ENCODE assay signal across 30 cellular contexts in genomic region chr20:40758790-40759189, GRCh38.
"Had no signal": no experiment of that assay in that cellular context is flagged by ENCODE, and none has a peak within 500 bp of the region (broad histone marks: within the 10 kb centered on the region; RNA-seq: fewer than 3 reads in every experiment).

No MANE protein-coding gene starts in this region.

- H3K4me1 ChIP-seq: adrenal gland, body of pancreas, foreskin keratinocyte, gastrocnemius medialis had no signal

- H3K9me3 ChIP-seq: adrenal gland, body of pancreas, esophagus muscularis mucosa, gastrocnemius medialis, heart left ventricle had no signal

- H3K9me3 Mint-ChIP-seq: activated B cell treated with CpG ODN at 0.5 μM for 24 hours; activated CD8-positive, alpha-beta T cell treated with anti-CD3 and anti-CD28 coated beads for 36 hours; activated naive CD4-positive, alpha-beta T cell treated with anti-CD3 and anti-CD28 coated beads, Interleukin-2, amount 10 ng/mL, durations not matched to agents 7 days and 5 days; activated naive CD4-positive, alpha-beta T cell treated with anti-CD3 and anti-CD28 coated beads, Interleukin-2, amount 50 U/mL, for 72 hours; activated T-cell treated with anti-CD3 and anti-CD28 coated beads, Interleukin-2, amount 50 U/mL, for 4 hours; activated T-helper 2 cell treated with anti-CD3 and anti-CD28 coated beads, Interferon-gamma antibody, Interleukin-2, Interleukin-4, amounts not matched to agents 10 μg/mL and 5 μg/mL and 100 μg/mL, durations not matched to agents 14 hours and 24 hours and 36 hours; endodermal cell had no signal

- H3K36me3 Mint-ChIP-seq: activated naive CD4-positive, alpha-beta T cell treated with anti-CD3 and anti-CD28 coated beads, Interleukin-2, amount 10 ng/mL, durations not matched to agents 7 days and 5 days; activated naive CD4-positive, alpha-beta T cell treated with anti-CD3 and anti-CD28 coated beads, Interleukin-2, amount 50 U/mL, for 72 hours had no signal

- H3K4me3 Mint-ChIP-seq: activated B cell treated with CpG ODN at 0.5 μM for 24 hours; activated CD8-positive, alpha-beta T cell treated with anti-CD3 and anti-CD28 coated beads for 36 hours; activated naive CD4-positive, alpha-beta T cell treated with anti-CD3 and anti-CD28 coated beads, Interleukin-2, amount 10 ng/mL, durations not matched to agents 7 days and 5 days; activated T-cell treated with anti-CD3 and anti-CD28 coated beads, Interleukin-2, amount 50 U/mL, for 4 hours; endodermal cell had no signal

- H3K27ac ChIP-seq: adrenal gland, body of pancreas, esophagus muscularis mucosa, foreskin keratinocyte, gastrocnemius medialis, heart left ventricle had no signal

- DNase-seq: activated B cell treated with CpG ODN at 0.5 μM for 24 hours; activated CD4-positive, alpha-beta T cell treated with anti-CD3 and anti-CD28 coated beads for 48 hours; activated CD4-positive, alpha-beta T cell treated with anti-CD3 and anti-CD28 coated beads, Interleukin-2, amount 50 U/mL, for 1 hour; activated CD4-positive, alpha-beta T cell treated with anti-CD3 and anti-CD28 coated beads, Interleukin-2, amount 50 U/mL, for 48 hours; activated CD8-positive, alpha-beta memory T cell treated with anti-CD3 and anti-CD28 coated beads for 24 hours; activated CD8-positive, alpha-beta T cell treated with anti-CD3 and anti-CD28 coated beads for 36 hours; activated gamma-delta T cell; activated naive CD4-positive, alpha-beta T cell; activated naive CD4-positive, alpha-beta T cell treated with anti-CD3 and anti-CD28 coated beads, Interleukin-2, amount 10 ng/mL, durations not matched to agents 7 days and 5 days; activated T-cell treated with anti-CD3 and anti-CD28 coated beads, Interleukin-2, amount 50 U/mL, for 4 hours; adrenal gland; amygdala; aorta; body of pancreas; caudate nucleus; cortex of kidney; dermis blood vessel endothelial cell; effector CD8-positive, alpha-beta T cell; endodermal cell; erythroblast; foreskin keratinocyte; gastrocnemius medialis; glutamatergic neuron; heart left ventricle; T-helper 1 cell; T-helper 2 cell had no signal

- H3K4me1 Mint-ChIP-seq: activated B cell treated with CpG ODN at 0.5 μM for 24 hours, endodermal cell had no signal

- H3K27me3 Mint-ChIP-seq: activated B cell treated with CpG ODN at 0.5 μM for 24 hours; activated CD8-positive, alpha-beta T cell treated with anti-CD3 and anti-CD28 coated beads for 36 hours had no signal

- H3K27me3 ChIP-seq: adrenal gland, body of pancreas, gastrocnemius medialis, heart left ventricle had no signal

- H3K27ac Mint-ChIP-seq: activated B cell treated with CpG ODN at 0.5 μM for 24 hours; activated CD8-positive, alpha-beta T cell treated with anti-CD3 and anti-CD28 coated beads for 36 hours; activated naive CD4-positive, alpha-beta T cell treated with anti-CD3 and anti-CD28 coated beads, Interleukin-2, amount 10 ng/mL, durations not matched to agents 7 days and 5 days; activated T-helper 2 cell treated with anti-CD3 and anti-CD28 coated beads, Interferon-gamma antibody, Interleukin-2, Interleukin-4, amounts not matched to agents 10 μg/mL and 5 μg/mL and 100 μg/mL, durations not matched to agents 14 hours and 24 hours and 36 hours; endodermal cell had no signal

- H3K36me3 ChIP-seq: adrenal gland, esophagus muscularis mucosa, gastrocnemius medialis, heart left ventricle had no signal

- H3K4me3 ChIP-seq: adrenal gland, body of pancreas, esophagus muscularis mucosa, gastrocnemius medialis, heart left ventricle had no signal

- ATAC-seq: activated CD4-positive, CD25-positive, alpha-beta regulatory T cell treated with anti-CD3 and anti-CD28 coated beads, Interleukin-2, amount 50 U/mL, for 24 hours; activated CD8-positive, alpha-beta T cell treated with anti-CD3 and anti-CD28 coated beads for 36 hours; activated naive CD4-positive, alpha-beta T cell treated with anti-CD3 and anti-CD28 coated beads, Interleukin-2, amount 50 U/mL, for 72 hours; activated T-cell treated with anti-CD3 and anti-CD28 coated beads, Interleukin-2, amount 50 U/mL, for 4 hours; body of pancreas; foreskin keratinocyte; gastrocnemius medialis; heart left ventricle had no signal
